Comparison of ENCODE assay signal across 1 cellular context in genomic region chr22:19396934-19397728, GRCh38.
A peak's percentile ranks its signal among the peaks of the same experiment; 100 is the strongest.
TF ChIP-seq lines count a peak whose summit lies in the region.

No MANE protein-coding gene starts in this region.

TF ChIP-seq in K562, 482 proteins besides CTCF, POLR2A, EP300 and RAD21 (continued from another document and continues in another):
- TF ChIP-seq, protein P1, sequence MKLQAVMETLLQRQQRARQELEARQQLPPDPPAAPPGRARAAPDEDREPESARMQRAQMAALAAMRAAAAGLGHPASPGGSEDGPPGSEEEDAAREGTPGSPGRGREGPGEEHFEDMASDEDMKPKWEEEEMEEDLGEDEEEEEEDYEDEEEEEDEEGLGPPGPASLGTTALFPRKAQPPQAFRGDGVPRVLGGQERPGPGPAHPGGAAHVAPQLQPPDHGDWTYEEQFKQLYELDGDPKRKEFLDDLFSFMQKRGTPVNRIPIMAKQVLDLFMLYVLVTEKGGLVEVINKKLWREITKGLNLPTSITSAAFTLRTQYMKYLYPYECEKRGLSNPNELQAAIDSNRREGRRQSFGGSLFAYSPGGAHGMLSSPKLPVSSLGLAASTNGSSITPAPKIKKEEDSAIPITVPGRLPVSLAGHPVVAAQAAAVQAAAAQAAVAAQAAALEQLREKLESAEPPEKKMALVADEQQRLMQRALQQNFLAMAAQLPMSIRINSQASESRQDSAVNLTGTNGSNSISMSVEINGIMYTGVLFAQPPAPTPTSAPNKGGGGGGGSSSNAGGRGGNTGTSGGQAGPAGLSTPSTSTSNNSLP (IDR thresholded peaks at IDR 0.05; ENCODE audit: borderline replicate concordance, low read depth, low read length): peak; percentile 98; the same call in 1 of the 2 replicates
- TF ChIP-seq ZNF668 (CRISPR knock-in tag; IDR thresholded peaks at IDR 0.05) (peak; percentile 66; the same call in 1 of the 2 replicates), ZNF583 (CRISPR knock-in tag; IDR thresholded peaks at IDR 0.05) (peak; percentile 86), NFIC (IDR thresholded peaks at IDR 0.05) (no peak), ZNF146 (CRISPR knock-in tag; IDR thresholded peaks at IDR 0.05; ENCODE audit: unreplicated experiment) (no peak), ZFP1 (CRISPR knock-in tag; IDR thresholded peaks at IDR 0.05) (no peak), ELF2 (CRISPR knock-in tag; IDR thresholded peaks at IDR 0.05) (no peak), HLTF (IDR thresholded peaks at IDR 0.05) (no peak), MIER1 (IDR thresholded peaks at IDR 0.05; ENCODE audit: low read depth) (no peak; the same call in 1 of the 2 replicates), SREBF2 (CRISPR knock-in tag; IDR thresholded peaks at IDR 0.05) (no peak), CHD7 (IDR thresholded peaks at IDR 0.05; ENCODE audit: low read depth, low read length) (peak; percentile 79), FOXP1 (CRISPR knock-in tag; IDR thresholded peaks at IDR 0.05) (no peak), SRSF3 (IDR thresholded peaks at IDR 0.05; ENCODE audit: insufficient read depth, low read length) (no peak), HDAC2 (IDR thresholded peaks at IDR 0.05) (no peak), NFIX (CRISPR knock-in tag; IDR thresholded peaks at IDR 0.05; ENCODE audit: low read depth) (no peak), CREB1 (IDR thresholded peaks at IDR 0.05) (peak; percentile 95), CREB1 (CRISPR knock-in tag; IDR thresholded peaks at IDR 0.05) (no peak), ZNF224 (CRISPR knock-in tag; IDR thresholded peaks at IDR 0.05) (no peak), ZNF23 (CRISPR knock-in tag; IDR thresholded peaks at IDR 0.05) (0 out of 2 replicates have a peak, but pooled peaks have one; percentile 29), BACH1 (tag; IDR thresholded peaks at IDR 0.05) (peak; percentile 69), SP1 (CRISPR knock-in tag; IDR thresholded peaks at IDR 0.05) (peak; percentile 92), ZNF609 (CRISPR knock-in tag; IDR thresholded peaks at IDR 0.05; ENCODE audit: borderline replicate concordance) (no peak), MEF2A (IDR thresholded peaks at IDR 0.05; ENCODE audit: control insufficient read depth, low read depth, low read length) (no peak), NCOR1 (IDR thresholded peaks at IDR 0.05) (peak; percentile 97), STAT5B (CRISPR knock-in tag; IDR thresholded peaks at IDR 0.05) (no peak), ZNF3 (CRISPR knock-in tag; IDR thresholded peaks at IDR 0.05) (no peak), ZNF778 (CRISPR knock-in tag; IDR thresholded peaks at IDR 0.05) (no peak), ZBTB8A (IDR thresholded peaks at IDR 0.05; ENCODE audit: partially characterized antibody) (no peak), DACH1 (IDR thresholded peaks at IDR 0.05; ENCODE audit: partially characterized antibody) (no peak), JUND (IDR thresholded peaks at IDR 0.05; ENCODE audit: borderline replicate concordance, low read depth, low read length) (peak; percentile 98), JUND (tag; IDR thresholded peaks at IDR 0.05; ENCODE audit: borderline replicate concordance, low read depth, low read length) (no peak), L3MBTL2 (IDR thresholded peaks at IDR 0.05) (peak; percentile 85)
- TF ChIP-seq, protein P2, sequence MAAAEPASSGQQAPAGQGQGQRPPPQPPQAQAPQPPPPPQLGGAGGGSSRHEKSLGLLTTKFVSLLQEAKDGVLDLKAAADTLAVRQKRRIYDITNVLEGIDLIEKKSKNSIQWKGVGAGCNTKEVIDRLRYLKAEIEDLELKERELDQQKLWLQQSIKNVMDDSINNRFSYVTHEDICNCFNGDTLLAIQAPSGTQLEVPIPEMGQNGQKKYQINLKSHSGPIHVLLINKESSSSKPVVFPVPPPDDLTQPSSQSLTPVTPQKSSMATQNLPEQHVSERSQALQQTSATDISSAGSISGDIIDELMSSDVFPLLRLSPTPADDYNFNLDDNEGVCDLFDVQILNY (CRISPR knock-in tag; IDR thresholded peaks at IDR 0.05): no peak
- TF ChIP-seq, protein P3, sequence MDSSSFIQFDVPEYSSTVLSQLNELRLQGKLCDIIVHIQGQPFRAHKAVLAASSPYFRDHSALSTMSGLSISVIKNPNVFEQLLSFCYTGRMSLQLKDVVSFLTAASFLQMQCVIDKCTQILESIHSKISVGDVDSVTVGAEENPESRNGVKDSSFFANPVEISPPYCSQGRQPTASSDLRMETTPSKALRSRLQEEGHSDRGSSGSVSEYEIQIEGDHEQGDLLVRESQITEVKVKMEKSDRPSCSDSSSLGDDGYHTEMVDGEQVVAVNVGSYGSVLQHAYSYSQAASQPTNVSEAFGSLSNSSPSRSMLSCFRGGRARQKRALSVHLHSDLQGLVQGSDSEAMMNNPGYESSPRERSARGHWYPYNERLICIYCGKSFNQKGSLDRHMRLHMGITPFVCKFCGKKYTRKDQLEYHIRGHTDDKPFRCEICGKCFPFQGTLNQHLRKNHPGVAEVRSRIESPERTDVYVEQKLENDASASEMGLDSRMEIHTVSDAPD (CRISPR knock-in tag; IDR thresholded peaks at IDR 0.05): no peak
- TF ChIP-seq, protein P4, sequence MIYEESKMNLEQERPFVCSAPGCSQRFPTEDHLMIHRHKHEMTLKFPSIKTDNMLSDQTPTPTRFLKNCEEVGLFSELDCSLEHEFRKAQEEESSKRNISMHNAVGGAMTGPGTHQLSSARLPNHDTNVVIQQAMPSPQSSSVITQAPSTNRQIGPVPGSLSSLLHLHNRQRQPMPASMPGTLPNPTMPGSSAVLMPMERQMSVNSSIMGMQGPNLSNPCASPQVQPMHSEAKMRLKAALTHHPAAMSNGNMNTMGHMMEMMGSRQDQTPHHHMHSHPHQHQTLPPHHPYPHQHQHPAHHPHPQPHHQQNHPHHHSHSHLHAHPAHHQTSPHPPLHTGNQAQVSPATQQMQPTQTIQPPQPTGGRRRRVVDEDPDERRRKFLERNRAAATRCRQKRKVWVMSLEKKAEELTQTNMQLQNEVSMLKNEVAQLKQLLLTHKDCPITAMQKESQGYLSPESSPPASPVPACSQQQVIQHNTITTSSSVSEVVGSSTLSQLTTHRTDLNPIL (CRISPR knock-in tag; IDR thresholded peaks at IDR 0.05): no peak
- TF ChIP-seq, protein P5, sequence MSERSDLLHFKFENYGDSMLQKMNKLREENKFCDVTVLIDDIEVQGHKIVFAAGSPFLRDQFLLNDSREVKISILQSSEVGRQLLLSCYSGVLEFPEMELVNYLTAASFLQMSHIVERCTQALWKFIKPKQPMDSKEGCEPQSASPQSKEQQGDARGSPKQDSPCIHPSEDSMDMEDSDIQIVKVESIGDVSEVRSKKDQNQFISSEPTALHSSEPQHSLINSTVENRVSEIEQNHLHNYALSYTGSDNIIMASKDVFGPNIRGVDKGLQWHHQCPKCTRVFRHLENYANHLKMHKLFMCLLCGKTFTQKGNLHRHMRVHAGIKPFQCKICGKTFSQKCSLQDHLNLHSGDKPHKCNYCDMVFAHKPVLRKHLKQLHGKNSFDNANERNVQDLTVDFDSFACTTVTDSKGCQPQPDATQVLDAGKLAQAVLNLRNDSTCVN (CRISPR knock-in tag; IDR thresholded peaks at IDR 0.05): 0 out of 2 replicates have a peak, but pooled peaks have one; percentile 39
- TF ChIP-seq, protein P6, sequence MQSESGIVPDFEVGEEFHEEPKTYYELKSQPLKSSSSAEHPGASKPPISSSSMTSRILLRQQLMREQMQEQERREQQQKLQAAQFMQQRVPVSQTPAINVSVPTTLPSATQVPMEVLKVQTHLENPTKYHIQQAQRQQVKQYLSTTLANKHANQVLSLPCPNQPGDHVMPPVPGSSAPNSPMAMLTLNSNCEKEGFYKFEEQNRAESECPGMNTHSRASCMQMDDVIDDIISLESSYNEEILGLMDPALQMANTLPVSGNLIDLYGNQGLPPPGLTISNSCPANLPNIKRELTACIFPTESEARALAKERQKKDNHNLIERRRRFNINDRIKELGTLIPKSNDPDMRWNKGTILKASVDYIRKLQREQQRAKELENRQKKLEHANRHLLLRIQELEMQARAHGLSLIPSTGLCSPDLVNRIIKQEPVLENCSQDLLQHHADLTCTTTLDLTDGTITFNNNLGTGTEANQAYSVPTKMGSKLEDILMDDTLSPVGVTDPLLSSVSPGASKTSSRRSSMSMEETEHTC (IDR thresholded peaks at IDR 0.05): peak; percentile 81; the same call in 1 of the 2 replicates
